ENCODE assay signal across 8 cellular contexts in genomic region chr10:5813091-5813340, GRCh38. TPM values are rescaled to one million over a fixed set of nuclear protein-coding genes. Genes with fewer than 3 reads are reported as not detected.
A peak's percentile ranks its signal among the peaks of the same experiment; 100 is the strongest.
DNase-seq lines count a peak whose midpoint lies in the region; ATAC-seq, FAIRE-seq and TF ChIP-seq lines count a peak whose summit lies in the region.

No MANE protein-coding gene starts in this region.

- H3K9me3 ChIP-seq in keratinocyte (ENCODE audit: control insufficient read depth, low read depth, low read length): no peaks in the 10 kb centered on the region
- no peaks in the 10 kb centered on the region for H3K9me3 ChIP-seq in suprapubic skin

- H3K36me3 ChIP-seq in keratinocyte (ENCODE audit: control insufficient read depth in 2 of 2, extremely low read depth in 1 of 2, insufficient read depth in 2 of 2, low read length in 2 of 2) (peaks cover 0 to 4% of the 10 kb centered on the region in 2 experiments), suprapubic skin (no peaks in the 10 kb centered on the region)

- TF ChIP-seq CTCF in keratinocyte (optimal IDR thresholded peaks at IDR 0.05 in 1 of 3, IDR thresholded peaks at IDR 0.05 in 1 of 3, conservative IDR thresholded peaks at IDR 0.05 in 1 of 3; ENCODE audit: extremely low read depth in 1 of 3, insufficient read depth in 2 of 3, low read length in 3 of 3) (no peak), suprapubic skin (IDR thresholded peaks at IDR 0.05) (no peak)

- peak overlapping the region; percentile 75 for H2AFZ ChIP-seq in keratinocyte (ENCODE audit: control insufficient read depth, low read length)

- H3K4me1 ChIP-seq in keratinocyte (ENCODE audit: control insufficient read depth, extremely low read depth, insufficient read depth, low read length): peaks cover 24% of the 10 kb centered on the region
- peaks cover 49% of the 10 kb centered on the region for H3K4me1 ChIP-seq in suprapubic skin

- H3K36me3 Mint-ChIP-seq in activated naive CD8-positive, alpha-beta T cell treated with anti-CD3 and anti-CD28 coated beads, Interleukin-2, amount 10 ng/mL, durations not matched to agents 7 days and 5 days: peaks cover 10% of the 10 kb centered on the region

- no peaks in the 10 kb centered on the region for H3K9me1 ChIP-seq in keratinocyte (ENCODE audit: control insufficient read depth, extremely low read depth, insufficient read depth, low read length)

- peak overlapping the region; percentile 94 for H3K4me3 Mint-ChIP-seq in activated naive CD8-positive, alpha-beta T cell treated with anti-CD3 and anti-CD28 coated beads, Interleukin-2, amount 10 ng/mL, durations not matched to agents 7 days and 5 days

- FAIRE-seq in keratinocyte (lab: Jason Lieb, UNC): no peak

- no peak for TF ChIP-seq EP300 in suprapubic skin (IDR thresholded peaks at IDR 0.05)

- H3K4me2 ChIP-seq in keratinocyte (ENCODE audit: control insufficient read depth, extremely low read depth, insufficient read depth, low read depth, low read length): peak overlapping the region; percentile 10

- POLR2A ChIA-PET in activated naive CD8-positive, alpha-beta T cell treated with anti-CD3 and anti-CD28 coated beads, Interleukin-2, amount 10 ng/mL, durations not matched to agents 7 days and 5 days (lab: Charles Lee): interaction anchor here (0.6 to 2.6 kb wide), 20 partner anchors 8 to 279 kb away, joined by 3 to 17 read pairs (median 6); partner anchors contain the start of genes ANKRD16, FBH1, IL15RA and TASOR2

- H4K20me1 ChIP-seq in keratinocyte (ENCODE audit: control insufficient read depth, extremely low read depth, insufficient read depth, low read length): peaks cover 16% of the 10 kb centered on the region

- H3K9ac ChIP-seq in keratinocyte (ENCODE audit: control insufficient read depth, extremely low read depth, insufficient read depth, low read length): peak overlapping the region; percentile 97

- peak overlapping the region; percentile 96 for H3K27ac Mint-ChIP-seq in activated naive CD8-positive, alpha-beta T cell treated with anti-CD3 and anti-CD28 coated beads, Interleukin-2, amount 10 ng/mL, durations not matched to agents 7 days and 5 days

- TF ChIP-seq POLR2A in suprapubic skin (IDR thresholded peaks at IDR 0.05): no peak

- H3K27me3 Mint-ChIP-seq in activated naive CD8-positive, alpha-beta T cell treated with anti-CD3 and anti-CD28 coated beads, Interleukin-2, amount 10 ng/mL, durations not matched to agents 7 days and 5 days: no peaks in the 10 kb centered on the region

- H3K27ac ChIP-seq in keratinocyte (ENCODE audit: control insufficient read depth, insufficient read depth, low read length) (peak overlapping the region; percentile 90), suprapubic skin (peak overlapping the region; percentile 100)

- dilution Hi-C loops in keratinocyte (cut with MboI; ENCODE audit: extremely low pct_ligation_motif_present, low sequenced_read_pairs): no loop called here

- H3K4me1 Mint-ChIP-seq in activated naive CD8-positive, alpha-beta T cell treated with anti-CD3 and anti-CD28 coated beads, Interleukin-2, amount 10 ng/mL, durations not matched to agents 7 days and 5 days: peaks cover 54% of the 10 kb centered on the region

- no peak for DNase-seq in activated CD4-positive, CD25-positive, alpha-beta regulatory T cell (lab: John Stamatoyannopoulos, UW)
- no peak for DNase-seq in activated naive CD8-positive, alpha-beta T cell treated with anti-CD3 and anti-CD28 coated beads, Interleukin-2, amount 10 ng/mL, durations not matched to agents 7 days and 5 days
- DNase-seq in keratinocyte (ENCODE audit: low read depth, low spot score): no peak
- no peak for DNase-seq in suprapubic skin (ENCODE audit: low spot score in 2 of 2)
- no peak for DNase-seq in activated gamma-delta T cell treated with Interleukin-2 at 50 U/mL for 16 hours
- no peak for DNase-seq in NCI-H128 (lab: John Stamatoyannopoulos, UW; ENCODE audit: unreplicated experiment)

- peak; percentile 21 to 23 for ATAC-seq in activated CD4-positive, CD25-positive, alpha-beta regulatory T cell treated with anti-CD3 and anti-CD28 coated beads, Interleukin-2, amount 50 U/mL, for 24 hours
- peak; percentile 26 for ATAC-seq in HG03139 (IDR thresholded peaks at IDR 0.05; ENCODE audit: unreplicated experiment)
- ATAC-seq in activated naive CD8-positive, alpha-beta T cell treated with anti-CD3 and anti-CD28 coated beads, Interleukin-2, amount 10 ng/mL, durations not matched to agents 7 days and 5 days (ENCODE audit: low read depth): peak; percentile 32

- H3K4me3 ChIP-seq in keratinocyte (ENCODE audit: control insufficient read depth in 2 of 3, extremely low read depth in 1 of 3, insufficient read depth in 2 of 3, low read depth in 1 of 3, low read length in 3 of 3) (peak overlapping the region; percentile 88 to 100 (median 97)), suprapubic skin (peak overlapping the region; percentile 100)

- 0% methylated on average over 6 of the region's 29 CpGs for WGBS in suprapubic skin

- peaks cover 56% of the 10 kb centered on the region for H3K79me2 ChIP-seq in keratinocyte (ENCODE audit: control insufficient read depth, insufficient read depth, low read length)

- H3K27me3 ChIP-seq in keratinocyte (ENCODE audit: control insufficient read depth, extremely low read depth, insufficient read depth, low read length): no peaks in the 10 kb centered on the region
- no peaks in the 10 kb centered on the region for H3K27me3 ChIP-seq in suprapubic skin

- H3K9me3 Mint-ChIP-seq in activated naive CD8-positive, alpha-beta T cell treated with anti-CD3 and anti-CD28 coated beads, Interleukin-2, amount 10 ng/mL, durations not matched to agents 7 days and 5 days: no peaks in the 10 kb centered on the region

RNA-seq across cellular contexts. Expression of gene GDI2, which starts 0.2 kb away (rescaled TPM):
- total RNA-seq in activated naive CD8-positive, alpha-beta T cell treated with anti-CD3 and anti-CD28 coated beads, Interleukin-2, amount 10 ng/mL, durations not matched to agents 7 days and 5 days: 100 to 1,000 TPM; 187 to 194 TPM
- polyA plus RNA-seq in keratinocyte: 155 to 293 TPM (median 244 TPM) in 3 replicates
- polyA plus RNA-seq in keratinocyte (2011; ENCODE audit: low read depth): 246 TPM
- polyA plus RNA-seq in keratinocyte (2011; cell fraction: cytosol; rRNA removed): 210 and 305 TPM in 2 replicates
- 133 and 158 TPM in 2 replicates for polyA plus RNA-seq in keratinocyte (2011; cell fraction: nucleus; rRNA removed)
- polyA plus RNA-seq in keratinocyte (2012; ENCODE audit: low replicate concordance): 154 and 212 TPM in 2 replicates
- 67.8 to 243 TPM (median 131 TPM) in 3 replicates for polyA minus RNA-seq in keratinocyte
- polyA minus RNA-seq in keratinocyte (2011; cell fraction: cytosol; rRNA and poly(A)+ RNA removed): 352 TPM
- 88.7 and 112 TPM in 2 replicates for polyA minus RNA-seq in keratinocyte (2011; cell fraction: nucleus; rRNA and poly(A)+ RNA removed)
- 100 to 1,000 TPM; 243 to 270 (median 256) TPM for total RNA-seq in suprapubic skin
